ENCODE assay signal across 22 cellular contexts in genomic region chr12:45353944-45354343, GRCh38.
DNase-seq lines count a peak whose midpoint lies in the region; ATAC-seq and TF ChIP-seq lines count a peak whose summit lies in the region.
"Had no signal": no experiment of that assay in that cellular context is flagged by ENCODE, and none has a peak within 500 bp of the region (broad histone marks: within the 10 kb centered on the region; RNA-seq: fewer than 3 reads in every experiment).

No MANE protein-coding gene starts in this region.

- H3K79me2 ChIP-seq in mammary epithelial cell (ENCODE audit: insufficient read depth, low read length), result no peaks in the 10 kb centered on the region
- H3K79me2 ChIP-seq: parathyroid adenoma had no signal

- H3K36me3 Mint-ChIP-seq in MCF 10A (ENCODE audit: insufficient read depth, unreplicated experiment) (peaks cover 53% of the 10 kb centered on the region), endothelial cell (ENCODE audit: low read depth, unreplicated experiment) (peaks cover 34% of the 10 kb centered on the region)

- H2AFZ ChIP-seq in mammary epithelial cell (ENCODE audit: low read depth, low read length) (no peak overlapping the region), IMR-90 (replicated peaks; ENCODE audit: low read length, poor library complexity) (no peak overlapping the region)
- H2AFZ ChIP-seq: parathyroid adenoma, PC-9 had no signal

- no peak overlapping the region for H3K56ac ChIP-seq in IMR-90 (ENCODE audit: extremely low read depth, insufficient read depth, low read length)

- DNase-seq in MCF 10A (ENCODE audit: unreplicated experiment), result no peak
- no peak for DNase-seq in mammary epithelial cell
- no peak for DNase-seq in IMR-90
- no peak for DNase-seq in endothelial cell (ENCODE audit: low spot score)
- no peak for DNase-seq in thoracic aorta (ENCODE audit: low spot score)
- no peak for DNase-seq in activated CD4-positive, alpha-beta T cell treated with anti-CD3 and anti-CD28 coated beads, Interleukin-2, amount 50 U/mL, for 4 hours
- DNase-seq in SW480 (ENCODE audit: low spot score), result no peak
- DNase-seq: activated CD4-positive, alpha-beta T cell treated with anti-CD3 and anti-CD28 coated beads, Interleukin-2, amount 10 ng/mL, durations not matched to agents 24 days and 14 days; activated effector memory CD4-positive, alpha-beta T cell treated with Interleukin-2 at 50 U/mL for 16 hours; cortex of kidney; heart left ventricle; Kasumi-1; left colon; natural killer cell; NCI-H1048; NCI-H187 treated with DMSO at 0.1 percent for 48 hours; NCI-H345; PC-9; right lobe of liver; SIG-M5 had no signal

- no peak overlapping the region for H4K8ac ChIP-seq in IMR-90 (ENCODE audit: low read depth in 2 of 2, low read length in 2 of 2)

- H3K14ac ChIP-seq in IMR-90 (replicated peaks; ENCODE audit: low read depth, low read length), result no peak overlapping the region

- no peaks in the 10 kb centered on the region for H4K20me1 ChIP-seq in mammary epithelial cell (ENCODE audit: insufficient read depth, low read length)
- H4K20me1 ChIP-seq in IMR-90 (ENCODE audit: insufficient read depth, low read length), result no peaks in the 10 kb centered on the region

- H4K5ac ChIP-seq in IMR-90 (ENCODE audit: low read depth, low read length), result no peak overlapping the region

- H3K27ac Mint-ChIP-seq in MCF 10A (ENCODE audit: low read depth, unreplicated experiment) (peak overlapping the region; percentile 24), endothelial cell (ENCODE audit: unreplicated experiment) (peak overlapping the region; percentile 53)

- H2BK5ac ChIP-seq in IMR-90 (ENCODE audit: low read depth, low read length, poor library complexity, severe bottlenecking), result no peak overlapping the region

- in situ Hi-C loops in mammary epithelial cell (cut with MboI; ENCODE audit: low sequenced_read_pairs in 2 of 2) (loop anchor here in 1 of 2 donors (25.0 kb wide), 1 partner anchor 108 kb away; no protein-coding TSS in a partner anchor), IMR-90 (cut with MboI; ENCODE audit: low sequenced_read_pairs) (no loop called here)

- no peak for TF ChIP-seq CTCF in MCF 10A (IDR thresholded peaks at IDR 0.05; ENCODE audit: unreplicated experiment)
- TF ChIP-seq CTCF in mammary epithelial cell (conservative IDR thresholded peaks at IDR 0.05 in 1 of 2, IDR thresholded peaks at IDR 0.05 in 1 of 2; ENCODE audit: extremely low read depth in 1 of 2, insufficient read depth in 1 of 2, low read depth in 1 of 2, low read length in 2 of 2), result no peak
- TF ChIP-seq CTCF in IMR-90 (conservative IDR thresholded peaks at IDR 0.05; ENCODE audit: low read depth, low read length), result no peak
- no peak for TF ChIP-seq CTCF in endothelial cell (IDR thresholded peaks at IDR 0.05; ENCODE audit: unreplicated experiment)
- no peak for TF ChIP-seq CTCF in thoracic aorta (IDR thresholded peaks at IDR 0.05)

- peaks cover 7% of the 10 kb centered on the region for H3K9me1 ChIP-seq in IMR-90 (ENCODE audit: insufficient read depth, low read length)

- H3K79me1 ChIP-seq in IMR-90 (ENCODE audit: low read depth in 1 of 2, low read length in 2 of 2), result peaks cover 0 to 23% of the 10 kb centered on the region in 2 experiments; a peak in 3 of 4 replicates

- H3K23ac ChIP-seq in IMR-90 (ENCODE audit: low read depth, low read length), result peak overlapping the region; percentile 24; the same call in 1 of the 2 replicates

- no peak overlapping the region for H4K91ac ChIP-seq in IMR-90 (ENCODE audit: insufficient read depth, low read depth, low read length)

- dilution Hi-C loops in mammary epithelial cell (cut with HindIII; ENCODE audit: low sequenced_read_pairs), result no loop called here
- dilution Hi-C loops in IMR-90 (cut with HindIII; ENCODE audit: low sequenced_read_pairs, unreplicated experiment), result no loop called here

- H3K4me3 ChIP-seq in mammary epithelial cell (replicated peaks in 1 of 3; ENCODE audit: insufficient read depth in 1 of 3, low read depth in 2 of 3, low read length in 3 of 3) (no peak overlapping the region), IMR-90 (ENCODE audit: insufficient read depth, low read depth, low read length) (no peak overlapping the region), thoracic aorta (no peak overlapping the region)
- H3K4me3 ChIP-seq: heart left ventricle, PC-9, right lobe of liver had no signal

- no peak overlapping the region for H3K18ac ChIP-seq in IMR-90 (ENCODE audit: low read depth, low read length)

- H3K9me3 ChIP-seq in mammary epithelial cell (replicated peaks; ENCODE audit: insufficient read depth, low read length) (no peaks in the 10 kb centered on the region), IMR-90 (ENCODE audit: control insufficient read depth, insufficient read depth, low read length) (no peaks in the 10 kb centered on the region), thoracic aorta (no peaks in the 10 kb centered on the region)
- H3K9me3 ChIP-seq: heart left ventricle, right lobe of liver had no signal

- no peak overlapping the region for H2AK9ac ChIP-seq in IMR-90 (replicated peaks; ENCODE audit: low read depth, low read length, poor library complexity)

- TF ChIP-seq RAD21 in IMR-90 (IDR thresholded peaks at IDR 0.05; ENCODE audit: low read length), result no peak

- H3K4me1 ChIP-seq in mammary epithelial cell (ENCODE audit: insufficient read depth, low read length), result no peaks in the 10 kb centered on the region
- H3K4me1 ChIP-seq in IMR-90 (ENCODE audit: control insufficient read depth, insufficient read depth, low read length), result peaks cover 4% of the 10 kb centered on the region; the same call in 1 of the 2 replicates
- H3K4me1 ChIP-seq in thoracic aorta (ENCODE audit: control insufficient read depth in 1 of 2, low read depth in 2 of 2), result peaks cover 17 to 81% of the 10 kb centered on the region in 2 donors

- no peak for ATAC-seq in IMR-90 (ENCODE audit: low read depth)
- ATAC-seq in thoracic aorta (ENCODE audit: insufficient number of reproducible peaks, low FRiP score, low read depth), result no peak
- ATAC-seq in GM21737 (IDR thresholded peaks at IDR 0.05; ENCODE audit: unreplicated experiment), result no peak
- ATAC-seq: heart left ventricle, left colon had no signal

- no peaks in the 10 kb centered on the region for H3K27me3 Mint-ChIP-seq in MCF 10A (ENCODE audit: insufficient read depth, unreplicated experiment)
- no peaks in the 10 kb centered on the region for H3K27me3 Mint-ChIP-seq in endothelial cell (ENCODE audit: unreplicated experiment)
- H3K27me3 Mint-ChIP-seq: activated CD4-positive, alpha-beta T cell treated with anti-CD3 and anti-CD28 coated beads, Interleukin-2, amount 10 ng/mL, durations not matched to agents 24 days and 14 days had no signal

- no peak overlapping the region for H3K4me3 Mint-ChIP-seq in MCF 10A (ENCODE audit: unreplicated experiment)
- H3K4me3 Mint-ChIP-seq in endothelial cell (ENCODE audit: unreplicated experiment), result peak overlapping the region; percentile 26
- H3K4me3 Mint-ChIP-seq: activated CD4-positive, alpha-beta T cell treated with anti-CD3 and anti-CD28 coated beads, Interleukin-2, amount 10 ng/mL, durations not matched to agents 24 days and 14 days; natural killer cell had no signal

- H3K27me3 ChIP-seq in mammary epithelial cell (ENCODE audit: insufficient read depth, low read length) (no peaks in the 10 kb centered on the region), IMR-90 (ENCODE audit: control insufficient read depth, insufficient read depth, low read length) (no peaks in the 10 kb centered on the region), thoracic aorta (replicated peaks; ENCODE audit: insufficient read depth) (no peaks in the 10 kb centered on the region)
- H3K27me3 ChIP-seq: heart left ventricle, right lobe of liver had no signal

- BruUV-seq in MCF 10A (replicated peaks; lab: Mats Ljungman, UMichigan) (no TSS peak), mammary epithelial cell (replicated peaks; lab: Mats Ljungman, UMichigan) (no TSS peak), IMR-90 (replicated peaks; lab: Mats Ljungman, UMichigan) (no TSS peak)

- H3K36me3 ChIP-seq in mammary epithelial cell (ENCODE audit: insufficient read depth, low read length) (peaks cover 22% of the 10 kb centered on the region), IMR-90 (ENCODE audit: control insufficient read depth, insufficient read depth, low read length) (peaks cover 13% of the 10 kb centered on the region), thoracic aorta (no peaks in the 10 kb centered on the region)

- no peak overlapping the region for H2AK5ac ChIP-seq in IMR-90 (ENCODE audit: low read depth, low read length)

- H2BK15ac ChIP-seq in IMR-90 (ENCODE audit: low read depth, low read length), result no peak overlapping the region

- H2BK20ac ChIP-seq in IMR-90 (ENCODE audit: low read depth, low read length), result no peak overlapping the region

- no peak overlapping the region for H3K4ac ChIP-seq in IMR-90 (ENCODE audit: low read depth, low read length)

- TF ChIP-seq POLR2A in IMR-90 (IDR thresholded peaks at IDR 0.05; ENCODE audit: low read depth, low read length), result no peak

- no peak overlapping the region for H2BK120ac ChIP-seq in IMR-90 (ENCODE audit: low read depth, low read length)

- H3K9ac ChIP-seq in mammary epithelial cell (ENCODE audit: insufficient read depth, low read length), result no peak overlapping the region
- no peak overlapping the region for H3K9ac ChIP-seq in IMR-90 (ENCODE audit: low read depth, low read length)
- H3K9ac ChIP-seq: parathyroid adenoma had no signal

- H3K27ac ChIP-seq in mammary epithelial cell (ENCODE audit: insufficient read depth, low read depth, low read length) (no peak overlapping the region), IMR-90 (ENCODE audit: insufficient read depth, low read length) (no peak overlapping the region), thoracic aorta (peak overlapping the region; percentile 13 to 32)
- H3K27ac ChIP-seq: heart left ventricle, parathyroid adenoma, PC-9, right lobe of liver had no signal

- POLR2A ChIA-PET in MCF 10A (lab: Yijun Ruan, JAX), result interaction anchor here (0.6 kb wide), 1 partner anchor 223 kb away, joined by 4 read pairs; no protein-coding TSS in a partner anchor
- POLR2A ChIA-PET in IMR-90 (lab: Charles Lee; ENCODE audit: unreplicated experiment), result no interaction called here

- H3K4me1 Mint-ChIP-seq in MCF 10A (ENCODE audit: insufficient read depth, unreplicated experiment), result peaks cover 7% of the 10 kb centered on the region
- peaks cover 22% of the 10 kb centered on the region for H3K4me1 Mint-ChIP-seq in endothelial cell (ENCODE audit: unreplicated experiment)

- CTCF ChIA-PET in MCF 10A (lab: Yijun Ruan, JAX), result interaction anchor here (0.6 to 1.0 kb wide), 2 partner anchors 83 to 155 kb away, joined by 3 read pairs; no protein-coding TSS in a partner anchor
- CTCF ChIA-PET in mammary epithelial cell (lab: Charles Lee; ENCODE audit: low non-redundant PET), result no interaction called here
- CTCF ChIA-PET in IMR-90 (lab: Yijun Ruan, JAX), result no interaction called here

- H3K4me2 ChIP-seq in mammary epithelial cell (ENCODE audit: insufficient read depth, low read depth, low read length), result no peak overlapping the region
- no peak overlapping the region for H3K4me2 ChIP-seq in IMR-90 (ENCODE audit: low read depth, low read length)
- H3K4me2 ChIP-seq: PC-9 had no signal

- H3K9me3 Mint-ChIP-seq in MCF 10A (ENCODE audit: unreplicated experiment) (no peaks in the 10 kb centered on the region), endothelial cell (ENCODE audit: unreplicated experiment) (no peaks in the 10 kb centered on the region)
- H3K9me3 Mint-ChIP-seq: activated CD4-positive, alpha-beta T cell treated with anti-CD3 and anti-CD28 coated beads, Interleukin-2, amount 10 ng/mL, durations not matched to agents 24 days and 14 days; natural killer cell had no signal

- intact Hi-C loops in MCF 10A (cut with micrococcal nuclease) (no loop called here), mammary epithelial cell (cut with micrococcal nuclease) (no loop called here), IMR-90 (cut with micrococcal nuclease) (no loop called here)

- 90% methylated on average over 2 of the region's 2 CpGs for WGBS in mammary epithelial cell (ENCODE audit: low coverage, missing lambda C conversion rate)
- WGBS in IMR-90 (ENCODE audit: extremely low coverage in 2 of 2, insufficient read length in 1 of 2), 2 experiments, result 80% methylated on average over 1 of the region's 2 CpGs; no CpG with 5 or more reads in 1 of the 2 experiments

Comparison
In these comparisons a context has a peak if more than half of its experiments do, and no peak if none do; other contexts are left out.
1. H3K27ac ChIP-seq: peak in thoracic aorta (2 of 2); none in mammary epithelial cell (single experiment) and IMR-90 (single experiment).